ENCODE assay signal across 26 cellular contexts in genomic region chr1:90262791-90263190, GRCh38.
DNase-seq lines count a peak whose midpoint lies in the region; ATAC-seq and TF ChIP-seq lines count a peak whose summit lies in the region.
"Had no signal": no experiment of that assay in that cellular context is flagged by ENCODE, and none has a peak within 500 bp of the region (broad histone marks: within the 10 kb centered on the region; RNA-seq: fewer than 3 reads in every experiment).

No MANE protein-coding gene starts in this region.

- H2BK5ac ChIP-seq in H9 (ENCODE audit: insufficient read length, low read length): no peak overlapping the region

- no peak overlapping the region for H3K9ac ChIP-seq in H9 (ENCODE audit: extremely low read depth, insufficient read length, low read length)
- H3K9ac ChIP-seq: SK-N-SH had no signal

- no peak overlapping the region for H3T11ph ChIP-seq in H9 (ENCODE audit: low read length)

- H3K27ac ChIP-seq in thoracic aorta (no peak overlapping the region), H9 (ENCODE audit: insufficient read length, low read depth, low read length) (no peak overlapping the region), stomach (no peak overlapping the region)
- H3K27ac ChIP-seq: A549, C4-2B had no signal

- no peak overlapping the region for H3K4me2 ChIP-seq in H9 (ENCODE audit: insufficient read depth, insufficient read length, low read length)
- H3K4me2 ChIP-seq: A549, SK-N-SH had no signal

- H3K23ac ChIP-seq in H9 (ENCODE audit: insufficient read length, low read depth, low read length): no peak overlapping the region

- no peak overlapping the region for H2BK120ac ChIP-seq in H9 (ENCODE audit: low read depth, low read length, poor library complexity, severe bottlenecking)

- TF ChIP-seq CTCF in astrocyte of the spinal cord (IDR thresholded peaks at IDR 0.05; ENCODE audit: low read depth, low read length) (no peak), thoracic aorta (IDR thresholded peaks at IDR 0.05) (no peak), H9 (conservative IDR thresholded peaks at IDR 0.05) (no peak), stomach (IDR thresholded peaks at IDR 0.05) (no peak)

- no peak overlapping the region for H2AK5ac ChIP-seq in H9 (ENCODE audit: insufficient read length, low read length)

- no peaks in the 10 kb centered on the region for H3K36me3 Mint-ChIP-seq in H9 (ENCODE audit: insufficient read depth in 1 of 3, low read depth in 3 of 3)
- no peaks in the 10 kb centered on the region for H3K36me3 Mint-ChIP-seq in stimulated activated effector memory CD8-positive, alpha-beta T cell treated with anti-CD3 and anti-CD28 coated beads, Interleukin-12 subunit alpha, Interleukin-12 subunit beta, amount 100 ng/mL, for 72 hours
- H3K36me3 Mint-ChIP-seq: CD8-positive, alpha-beta T cell had no signal

- no CpG with 5 or more reads among the region's 2 CpGs for WGBS in H9 (ENCODE audit: extremely low coverage, insufficient read length, low lambda C conversion rate)
- WGBS in stomach, 5 donors: 27 to 52% (median 32%) methylated on average over 2 of the region's 2 CpGs

- no peaks in the 10 kb centered on the region for H3K9me3 Mint-ChIP-seq in H9
- H3K9me3 Mint-ChIP-seq in stimulated activated effector memory CD8-positive, alpha-beta T cell treated with anti-CD3 and anti-CD28 coated beads, Interleukin-12 subunit alpha, Interleukin-12 subunit beta, amount 100 ng/mL, for 72 hours: no peaks in the 10 kb centered on the region

- no peaks in the 10 kb centered on the region for H4K20me1 ChIP-seq in H9 (ENCODE audit: control insufficient read depth, insufficient read depth, insufficient read length)

- no peak overlapping the region for H2BK15ac ChIP-seq in H9 (ENCODE audit: low read depth, low read length)

- H2BK12ac ChIP-seq in H9 (ENCODE audit: insufficient read length, low read depth, low read length): no peak overlapping the region

- H4K5ac ChIP-seq in H9 (ENCODE audit: insufficient read length, low read depth, low read length): no peak overlapping the region

- no peak overlapping the region for H2AFZ ChIP-seq in H9 (ENCODE audit: low read length)

- no peak overlapping the region for H3K4me3 ChIP-seq in astrocyte of the spinal cord (ENCODE audit: low read depth, low read length)
- H3K4me3 ChIP-seq in thoracic aorta: no peak overlapping the region
- no peak overlapping the region for H3K4me3 ChIP-seq in stomach
- H3K4me3 ChIP-seq: A549, GM12878 had no signal

- no peak overlapping the region for H3K14ac ChIP-seq in H9 (ENCODE audit: insufficient read depth, low read length)

- H4K91ac ChIP-seq in H9 (ENCODE audit: insufficient read length, low read depth, low read length): no peak overlapping the region

- H3K23me2 ChIP-seq in H9 (ENCODE audit: insufficient read length, low read depth, low read length, poor library complexity, severe bottlenecking): no peaks in the 10 kb centered on the region

- no peak overlapping the region for H2BK20ac ChIP-seq in H9 (ENCODE audit: low read depth, low read length, poor library complexity, severe bottlenecking)

- ATAC-seq in thoracic aorta (ENCODE audit: insufficient number of reproducible peaks, low FRiP score, low read depth): peak; percentile 85
- ATAC-seq in stimulated activated effector memory CD8-positive, alpha-beta T cell treated with anti-CD3 and anti-CD28 coated beads, Interleukin-12 subunit alpha, Interleukin-12 subunit beta, amount 100 ng/mL, for 72 hours: no peak
- ATAC-seq: A549; CD8-positive, alpha-beta T cell; GM12878 had no signal

- H3K9me3 ChIP-seq in thoracic aorta (no peaks in the 10 kb centered on the region), H9 (ENCODE audit: control insufficient read depth, low read depth, low read length) (no peaks in the 10 kb centered on the region), stomach (no peaks in the 10 kb centered on the region)
- H3K9me3 ChIP-seq: A549, Caco-2, SK-N-SH had no signal

- no peak overlapping the region for H3K4ac ChIP-seq in H9 (ENCODE audit: low read depth, low read length)

- intact Hi-C loops in stomach (cut with DNase I; ENCODE audit: low total_unique reads): no loop called here

- H3K4me1 ChIP-seq in thoracic aorta (ENCODE audit: control insufficient read depth in 1 of 2, low read depth in 2 of 2) (peaks cover 9 to 23% of the 10 kb centered on the region in 2 donors), H9 (ENCODE audit: insufficient read depth, low read length) (no peaks in the 10 kb centered on the region), stomach (no peaks in the 10 kb centered on the region)
- H3K4me1 ChIP-seq: A549, Caco-2 had no signal

- no peaks in the 10 kb centered on the region for H3K79me1 ChIP-seq in H9 (ENCODE audit: insufficient read depth, low read depth, low read length, poor library complexity, severe bottlenecking)

- H3K27me3 Mint-ChIP-seq in H9 (ENCODE audit: low read depth): no peaks in the 10 kb centered on the region
- H3K27me3 Mint-ChIP-seq: B cell had no signal

- H3K56ac ChIP-seq in H9 (ENCODE audit: insufficient read length, low read depth, low read length): no peak overlapping the region

- H3K27ac Mint-ChIP-seq in H9: no peak overlapping the region
- no peak overlapping the region for H3K27ac Mint-ChIP-seq in stimulated activated effector memory CD8-positive, alpha-beta T cell treated with anti-CD3 and anti-CD28 coated beads, Interleukin-12 subunit alpha, Interleukin-12 subunit beta, amount 100 ng/mL, for 72 hours
- H3K27ac Mint-ChIP-seq: B cell; CD8-positive, alpha-beta T cell had no signal

- no peak for TF ChIP-seq POLR2A in stomach (IDR thresholded peaks at IDR 0.05)

- no peak for TF ChIP-seq EP300 in stomach (IDR thresholded peaks at IDR 0.05)

- no peak overlapping the region for H3K4me3 Mint-ChIP-seq in H9
- H3K4me3 Mint-ChIP-seq in stimulated activated effector memory CD8-positive, alpha-beta T cell treated with anti-CD3 and anti-CD28 coated beads, Interleukin-12 subunit alpha, Interleukin-12 subunit beta, amount 100 ng/mL, for 72 hours: no peak overlapping the region
- H3K4me3 Mint-ChIP-seq: B cell; CD8-positive, alpha-beta T cell had no signal

- DNase-seq in H4 (ENCODE audit: low spot score) (peak; percentile 9), NCI-H226 (peak; percentile 2), astrocyte of the spinal cord (ENCODE audit: low read depth, low spot score) (peak; percentile 3), thoracic aorta (ENCODE audit: low spot score) (peak; percentile 14), H9 (no peak), stomach (no peak), HCEC 1CT (no peak)
- no peak for DNase-seq in stimulated activated effector memory CD8-positive, alpha-beta T cell treated with anti-CD3 and anti-CD28 coated beads, Interleukin-12 subunit alpha, Interleukin-12 subunit beta, amount 100 ng/mL, for 72 hours (ENCODE audit: low spot score in 2 of 2)
- DNase-seq: Caco-2; CD8-positive, alpha-beta T cell; EL; GDM1; GOT3; MV-4-11; NCI-H1105 treated with DMSO at 0.1 percent for 48 hours; NCI-H146; NCI-H1930; NCI-H2107; NCI-H446 treated with DMSO at 0.1 percent for 48 hours; NCI-H526 treated with DMSO at 0.1 percent for 48 hours; SK-N-SH; SW 1271 had no signal

- in situ Hi-C loops in astrocyte of the spinal cord (cut with HindIII; ENCODE audit: low sequenced_read_pairs): no loop called here

- H4K8ac ChIP-seq in H9 (replicated peaks; ENCODE audit: insufficient read length, low read depth, low read length): no peak overlapping the region

- H3K79me2 ChIP-seq in H9 (ENCODE audit: insufficient read depth, low read length): no peaks in the 10 kb centered on the region

- H3K4me1 Mint-ChIP-seq in H9: no peaks in the 10 kb centered on the region
- H3K4me1 Mint-ChIP-seq in stimulated activated effector memory CD8-positive, alpha-beta T cell treated with anti-CD3 and anti-CD28 coated beads, Interleukin-12 subunit alpha, Interleukin-12 subunit beta, amount 100 ng/mL, for 72 hours: no peaks in the 10 kb centered on the region
- H3K4me1 Mint-ChIP-seq: B cell had no signal

- H3K18ac ChIP-seq in H9 (ENCODE audit: insufficient read length, low read depth, low read length): no peak overlapping the region

- no peaks in the 10 kb centered on the region for H3K27me3 ChIP-seq in thoracic aorta (replicated peaks; ENCODE audit: insufficient read depth)
- H3K27me3 ChIP-seq in H9 (ENCODE audit: insufficient read depth, low read length): no peaks in the 10 kb centered on the region
- H3K27me3 ChIP-seq in stomach: no peaks in the 10 kb centered on the region

- H3K36me3 ChIP-seq in thoracic aorta (no peaks in the 10 kb centered on the region), stomach (no peaks in the 10 kb centered on the region)

Comparison
In these comparisons a context has a peak if more than half of its experiments do, and no peak if none do; other contexts are left out.
1. DNase-seq: peak in H4 (single experiment), NCI-H226 (single experiment), astrocyte of the spinal cord (single experiment) and thoracic aorta (single experiment); none in H9 (single experiment), stimulated activated effector memory CD8-positive, alpha-beta T cell treated with anti-CD3 and anti-CD28 coated beads, Interleukin-12 subunit alpha, Interleukin-12 subunit beta, amount 100 ng/mL, for 72 hours (0 of 2), stomach (single experiment) and HCEC 1CT (single experiment).